In the genomic region with DNA sequence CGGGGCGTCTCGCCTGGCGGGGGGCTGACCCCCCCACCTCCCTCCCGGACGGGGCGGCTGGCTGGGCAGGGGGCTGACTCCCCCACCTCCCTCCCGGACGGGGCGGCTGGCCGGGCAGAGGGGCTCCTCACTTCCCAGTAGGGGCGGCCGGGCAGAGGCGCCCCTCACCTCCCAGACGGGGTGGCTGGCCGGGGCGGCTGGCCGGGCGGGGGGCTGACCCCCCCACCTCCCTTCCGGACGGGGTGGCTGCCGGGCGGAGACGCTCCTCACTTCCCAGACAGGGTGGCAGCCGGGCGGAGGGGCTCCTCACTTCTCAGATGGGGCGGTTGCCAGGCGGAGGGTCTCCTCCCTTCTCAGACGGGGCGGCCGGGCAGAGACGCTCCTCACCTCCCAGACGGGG, we compare ENCODE assay signal across 7 cellular contexts. TPM values are rescaled to one million over a fixed set of nuclear protein-coding genes. Genes with fewer than 3 reads are reported as not detected.
"Had no signal": no experiment of that assay in that cellular context is flagged by ENCODE, and none has a peak within 500 bp of the region (broad histone marks: within the 10 kb centered on the region; RNA-seq: fewer than 3 reads in every experiment).

No MANE protein-coding gene starts in this region.

RNA-seq across cellular contexts. Expression of a gene that starts 8.8 kb away (rescaled TPM):
- total RNA-seq: GM23248, H1, H4, H7, HFFc6 had no signal
- polyA plus RNA-seq: GM23248 had no signal

RNA-seq across cellular contexts. Expression of a gene that starts 15.0 kb away (rescaled TPM):
- total RNA-seq: GM23248, H7 had no signal
- polyA plus RNA-seq: GM23338 had no signal

RNA-seq across cellular contexts. Expression of a gene that starts 24.5 kb away (rescaled TPM):
- total RNA-seq: GM23248, GM23338, H1, H4, H9, HFFc6 had no signal
- polyA plus RNA-seq: GM23248 had no signal
